In genomic region chr10:124339951-124340760, GRCh38 we compare ENCODE assay signal across 12 cellular contexts.
DNase-seq lines count a peak whose midpoint lies in the region; ATAC-seq, FAIRE-seq and TF ChIP-seq lines count a peak whose summit lies in the region.
"Had no signal": no experiment of that assay in that cellular context is flagged by ENCODE, and none has a peak within 500 bp of the region (broad histone marks: within the 10 kb centered on the region; RNA-seq: fewer than 3 reads in every experiment).

No MANE protein-coding gene starts in this region.

- FAIRE-seq in HTR-8/SVneo (lab: Jason Lieb, UNC): no peak

- DNase-seq in DMS 273 (lab: John Stamatoyannopoulos, UW; ENCODE audit: unreplicated experiment) (peak; percentile 11), DMS 273 treated with DMSO at 0.1 percent for 48 hours (lab: John Stamatoyannopoulos, UW) (no peak), RWPE2 (ENCODE audit: low spot score) (peak; percentile 44), fibroblast of mammary gland (ENCODE audit: low read depth) (peak; percentile 38), smooth muscle cell (lab: John Stamatoyannopoulos, UW; ENCODE audit: unreplicated experiment) (no peak), HTR-8/SVneo (ENCODE audit: insufficient read length, low spot score) (no peak)
- DNase-seq: effector CD8-positive, alpha-beta T cell; kidney glomerular epithelial cell; NCI-H524 had no signal

- no peak overlapping the region for H3K4me3 ChIP-seq in RWPE2 (ENCODE audit: severe bottlenecking)
- no peak overlapping the region for H3K4me3 ChIP-seq in fibroblast of mammary gland (ENCODE audit: control insufficient read depth, low read depth, low read length)
- no peak overlapping the region for H3K4me3 ChIP-seq in smooth muscle cell

- no peaks in the 10 kb centered on the region for H3K9me3 ChIP-seq in RWPE2 (ENCODE audit: severe bottlenecking)
- H3K9me3 ChIP-seq in smooth muscle cell (replicated peaks; ENCODE audit: low read depth): no peaks in the 10 kb centered on the region

- H3K27ac ChIP-seq in RWPE2 (ENCODE audit: poor library complexity, severe bottlenecking): peak overlapping the region; percentile 41
- H3K27ac ChIP-seq in smooth muscle cell (ENCODE audit: low read depth): peak overlapping the region; percentile 52
- H3K27ac ChIP-seq: 22Rv1 had no signal

- no peak overlapping the region for H2AFZ ChIP-seq in smooth muscle cell (ENCODE audit: low read depth)

- no peaks in the 10 kb centered on the region for H3F3A ChIP-seq in smooth muscle cell (ENCODE audit: low read depth)

- no peak for TF ChIP-seq CTCF in RWPE2 (IDR thresholded peaks at IDR 0.05; ENCODE audit: poor library complexity, severe bottlenecking)
- TF ChIP-seq CTCF in fibroblast of mammary gland (conservative IDR thresholded peaks at IDR 0.05; ENCODE audit: control insufficient read depth, insufficient read depth, low read depth, low read length): no peak
- TF ChIP-seq CTCF in smooth muscle cell (IDR thresholded peaks at IDR 0.05; ENCODE audit: borderline replicate concordance, insufficient read depth, poor library complexity, severe bottlenecking): no peak

- no peaks in the 10 kb centered on the region for H3K79me2 ChIP-seq in smooth muscle cell (ENCODE audit: low read depth)

- WGBS in smooth muscle cell (ENCODE audit: low lambda C conversion rate): 52% methylated on average over 11 of the region's 11 CpGs

- peak overlapping the region; percentile 28 for H3K4me2 ChIP-seq in smooth muscle cell

- H3K27me3 ChIP-seq in RWPE2 (ENCODE audit: insufficient read depth, poor library complexity, severe bottlenecking) (no peaks in the 10 kb centered on the region), smooth muscle cell (ENCODE audit: low read depth) (no peaks in the 10 kb centered on the region)

- peak overlapping the region; percentile 22 for H3K9ac ChIP-seq in smooth muscle cell (ENCODE audit: low read depth)

- H4K20me1 ChIP-seq in smooth muscle cell (ENCODE audit: low read depth): no peaks in the 10 kb centered on the region

- peaks cover 16% of the 10 kb centered on the region for H3K4me1 ChIP-seq in RWPE2 (ENCODE audit: insufficient read depth, poor library complexity, severe bottlenecking)
- H3K4me1 ChIP-seq in smooth muscle cell (ENCODE audit: low read depth): peaks cover 4% of the 10 kb centered on the region

- no peaks in the 10 kb centered on the region for H3K36me3 ChIP-seq in RWPE2 (ENCODE audit: low read depth)
- no peaks in the 10 kb centered on the region for H3K36me3 ChIP-seq in smooth muscle cell (ENCODE audit: low read depth)

- ATAC-seq in RWPE2 (ENCODE audit: low read depth): no peak
- no peak for ATAC-seq in GM18519 (IDR thresholded peaks at IDR 0.05; ENCODE audit: low FRiP score, unreplicated experiment)
- no peak for ATAC-seq in HG03175 (IDR thresholded peaks at IDR 0.05; ENCODE audit: unreplicated experiment)

Comparison
In these comparisons a context has a peak if more than half of its experiments do, and no peak if none do; other contexts are left out.
1. DNase-seq: peak in DMS 273 (single experiment), RWPE2 (single experiment) and fibroblast of mammary gland (single experiment); none in DMS 273 treated with DMSO at 0.1 percent for 48 hours (single experiment), smooth muscle cell (single experiment) and HTR-8/SVneo (single experiment).